ENCODE assay signal across 1 cellular context in genomic region chr17:75779250-75779986, GRCh38.
A peak's percentile ranks its signal among the peaks of the same experiment; 100 is the strongest.
TF ChIP-seq lines count a peak whose summit lies in the region.

No MANE protein-coding gene starts in this region.

TF ChIP-seq in GM12878, 131 proteins besides CTCF, POLR2A, EP300 and RAD21 (continued from another document and continues in another):
- TF ChIP-seq CHD2 (IDR thresholded peaks at IDR 0.05; ENCODE audit: borderline replicate concordance, low read depth, low read length): peak; percentile 85; the same call in 1 of the 2 replicates
- no peak for TF ChIP-seq PAX8 (IDR thresholded peaks at IDR 0.05)
- TF ChIP-seq TCF7 (IDR thresholded peaks at IDR 0.05; ENCODE audit: borderline replicate concordance): no peak
- TF ChIP-seq ZBED1 (IDR thresholded peaks at IDR 0.05; ENCODE audit: borderline replicate concordance): peak; percentile 93
- peak; percentile 37; the same call in 1 of the 2 replicates for TF ChIP-seq ATF2 (IDR thresholded peaks at IDR 0.05; ENCODE audit: low read length)
- peak; percentile 72 for TF ChIP-seq ESRRA (IDR thresholded peaks at IDR 0.05; ENCODE audit: low read length)
- TF ChIP-seq ZNF687 (IDR thresholded peaks at IDR 0.05): peak; percentile 98
- TF ChIP-seq TCF3 (IDR thresholded peaks at IDR 0.05; ENCODE audit: borderline replicate concordance, insufficient read depth, low read depth, low read length): peak; percentile 97
- TF ChIP-seq KLF5 (IDR thresholded peaks at IDR 0.05; ENCODE audit: partially characterized antibody): peak; percentile 96
- TF ChIP-seq E2F8 (IDR thresholded peaks at IDR 0.05; ENCODE audit: low read depth, partially characterized antibody): no peak
- TF ChIP-seq BHLHE40 (IDR thresholded peaks at IDR 0.05; ENCODE audit: borderline replicate concordance in 1 of 2, low read depth in 2 of 2, low read length in 1 of 2): peak; percentile 43 to 61; a peak in 3 of 4 replicates
- no peak for TF ChIP-seq SIX5 (IDR thresholded peaks at IDR 0.05; ENCODE audit: low read depth, low read length, severe bottlenecking)
- TF ChIP-seq ASH2L (IDR thresholded peaks at IDR 0.05; ENCODE audit: borderline replicate concordance, low read depth): no peak; the same call in 1 of the 2 replicates
- TF ChIP-seq GATAD2B (conservative IDR thresholded peaks at IDR 0.05; ENCODE audit: low read depth): peak; percentile 83
- TF ChIP-seq ZSCAN29 (IDR thresholded peaks at IDR 0.05): 0 out of 2 replicates have a peak, but pooled peaks have one; percentile 73
- TF ChIP-seq SUZ12 (IDR thresholded peaks at IDR 0.05; ENCODE audit: unreplicated experiment): no peak
- no peak for TF ChIP-seq IRF5 (IDR thresholded peaks at IDR 0.05; ENCODE audit: borderline replicate concordance)
- TF ChIP-seq CBFB (IDR thresholded peaks at IDR 0.05; ENCODE audit: low read depth): peak; percentile 99
- peak; percentile 98 for TF ChIP-seq NKRF (conservative IDR thresholded peaks at IDR 0.05)
- no peak for TF ChIP-seq CEBPB (IDR thresholded peaks at IDR 0.05; ENCODE audit: borderline replicate concordance in 1 of 2, low read depth in 2 of 2, low read length in 2 of 2)
- TF ChIP-seq HCFC1 (IDR thresholded peaks at IDR 0.05; ENCODE audit: low read length): peak; percentile 69
- TF ChIP-seq ZBTB40 (IDR thresholded peaks at IDR 0.05; ENCODE audit: borderline replicate concordance): no peak; the same call in 1 of the 2 replicates
- no peak for TF ChIP-seq SUPT20H (IDR thresholded peaks at IDR 0.05; ENCODE audit: borderline replicate concordance, control insufficient read depth, low read depth, low read length)
- peak; percentile 94 for TF ChIP-seq NBN (IDR thresholded peaks at IDR 0.05)
- TF ChIP-seq LARP7 (IDR thresholded peaks at IDR 0.05): peak; percentile 100
- TF ChIP-seq EED (IDR thresholded peaks at IDR 0.05; ENCODE audit: low read depth): 0 out of 2 replicates have a peak, but pooled peaks have one; percentile 21
- peak; percentile 57 for TF ChIP-seq MEF2B (IDR thresholded peaks at IDR 0.05; ENCODE audit: partially characterized antibody, poor library complexity, severe bottlenecking)
- peak; percentile 100 for TF ChIP-seq POLR2AphosphoS2 (IDR thresholded peaks at IDR 0.05; ENCODE audit: low read depth, low read length)
- TF ChIP-seq CHD1 (IDR thresholded peaks at IDR 0.05; ENCODE audit: low read depth, low read length): peak; percentile 94
- peak in 1 of 2 experiments; percentile 29; a peak in 1 of 4 replicates for TF ChIP-seq ETV6 (conservative IDR thresholded peaks at IDR 0.05 in 1 of 2, IDR thresholded peaks at IDR 0.05 in 1 of 2; ENCODE audit: borderline replicate concordance in 1 of 2, low read depth in 1 of 2)
- peak; percentile 100 for TF ChIP-seq PML (IDR thresholded peaks at IDR 0.05; ENCODE audit: low read length)
- peak; percentile 90 for TF ChIP-seq RUNX3 (IDR thresholded peaks at IDR 0.05; ENCODE audit: low read length)
- TF ChIP-seq WRNIP1 (IDR thresholded peaks at IDR 0.05; ENCODE audit: borderline replicate concordance, low read depth, low read length): 0 out of 2 replicates have a peak, but pooled peaks have one; percentile 83
- no peak for TF ChIP-seq HDAC2 (IDR thresholded peaks at IDR 0.05)
- no peak for TF ChIP-seq SREBF1 (IDR thresholded peaks at IDR 0.05; ENCODE audit: low read length)
- 0 out of 2 replicates have a peak, but pooled peaks have one; percentile 39 for TF ChIP-seq ZBTB11 (CRISPR knock-in tag; IDR thresholded peaks at IDR 0.05)
- TF ChIP-seq CBX3 (IDR thresholded peaks at IDR 0.05; ENCODE audit: borderline replicate concordance, low read depth): no peak
- peak; percentile 81 for TF ChIP-seq YY1 (IDR thresholded peaks at IDR 0.05; ENCODE audit: low read depth, low read length)
- TF ChIP-seq RBBP5 (conservative IDR thresholded peaks at IDR 0.05): no peak
- TF ChIP-seq ATF7 (IDR thresholded peaks at IDR 0.05; ENCODE audit: low read depth): peak; percentile 55; the same call in 1 of the 2 replicates
